Comparison of ENCODE assay signal across 8 cellular contexts in genomic region chrX:103254921-103255455, GRCh38. TPM values are rescaled to one million over a fixed set of nuclear protein-coding genes. Genes with fewer than 3 reads are reported as not detected.
DNase-seq lines count a peak whose midpoint lies in the region; ATAC-seq and TF ChIP-seq lines count a peak whose summit lies in the region.

A gene with protein sequence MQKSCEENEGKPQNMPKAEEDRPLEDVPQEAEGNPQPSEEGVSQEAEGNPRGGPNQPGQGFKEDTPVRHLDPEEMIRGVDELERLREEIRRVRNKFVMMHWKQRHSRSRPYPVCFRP (minus strand): TSS chrX:103255155. CDS start chrX:103253979, 1,176 bp downstream.

- ATAC-seq in HG03066 (IDR thresholded peaks at IDR 0.05; ENCODE audit: low read depth, unreplicated experiment) = peak; percentile 95
- ATAC-seq in activated B cell treated with CpG ODN at 0.5 μM for 24 hours (ENCODE audit: low read depth) = peak; percentile 91
- peak; percentile 91 for ATAC-seq in central memory CD8-positive, alpha-beta T cell (replicated peaks; ENCODE audit: extremely low read depth, poor library complexity, severe bottlenecking)

- no peaks in the 10 kb centered on the region for H3K9me3 Mint-ChIP-seq in activated B cell treated with CpG ODN at 0.5 μM for 24 hours
- no peaks in the 10 kb centered on the region for H3K9me3 Mint-ChIP-seq in central memory CD8-positive, alpha-beta T cell

- H3K36me3 Mint-ChIP-seq in activated B cell treated with CpG ODN at 0.5 μM for 24 hours (ENCODE audit: low read depth) = peaks cover 8% of the 10 kb centered on the region
- peaks cover 4% of the 10 kb centered on the region for H3K36me3 Mint-ChIP-seq in central memory CD8-positive, alpha-beta T cell (ENCODE audit: insufficient read depth)

- H3K4me3 Mint-ChIP-seq in activated B cell treated with CpG ODN at 0.5 μM for 24 hours = peak within 1 kb of the TSS; percentile 95
- H3K4me3 Mint-ChIP-seq in central memory CD8-positive, alpha-beta T cell = peak within 1 kb of the TSS; percentile 97

- peak within 1 kb of the TSS; percentile 84 for H3K27ac Mint-ChIP-seq in activated B cell treated with CpG ODN at 0.5 μM for 24 hours
- peak within 1 kb of the TSS; percentile 98 for H3K27ac Mint-ChIP-seq in central memory CD8-positive, alpha-beta T cell (ENCODE audit: low read depth)

- intact Hi-C loops in activated B cell treated with CpG ODN at 0.5 μM for 24 hours (cut with micrococcal nuclease) = loop anchor here (5.0 kb wide), 1 partner anchor 57 kb away; the partner anchor contains the start of gene BEX2

- CTCF ChIA-PET in activated B cell treated with CpG ODN at 0.5 μM for 24 hours (lab: Charles Lee) = interaction anchor here (1.0 kb wide), 1 partner anchor 44 kb away, joined by 4 read pairs; no protein-coding TSS in a partner anchor

- peaks cover 12% of the 10 kb centered on the region for H3K4me1 Mint-ChIP-seq in activated B cell treated with CpG ODN at 0.5 μM for 24 hours
- H3K4me1 Mint-ChIP-seq in central memory CD8-positive, alpha-beta T cell = peaks cover 21% of the 10 kb centered on the region

- peak; percentile 62 to 90 (median 81) for DNase-seq in NCI-H1417 (lab: John Stamatoyannopoulos, UW)
- DNase-seq in NCI-H1417 treated with DMSO at 0.1 percent for 48 hours (lab: John Stamatoyannopoulos, UW) = no peak
- DNase-seq in NCI-H2171 (lab: John Stamatoyannopoulos, UW) = peak; percentile 65
- peak; percentile 27 for DNase-seq in activated B cell treated with CpG ODN at 0.5 μM for 24 hours
- peak in 1 of 2 donors; percentile 13 for DNase-seq in central memory CD8-positive, alpha-beta T cell (ENCODE audit: low spot score in 2 of 2)
- peak; percentile 80 for DNase-seq in iris pigment epithelial cell (ENCODE audit: low read depth)
- peak; percentile 28 to 57 for DNase-seq in stimulated activated CD4-positive, alpha-beta T cell treated with anti-CD3 and anti-CD28 coated beads, Interleukin-12 subunit alpha, Interleukin-12 subunit beta, amount 100 ng/mL, for 24 hours (ENCODE audit: low read depth in 2 of 2)

- no peaks in the 10 kb centered on the region for H3K27me3 Mint-ChIP-seq in activated B cell treated with CpG ODN at 0.5 μM for 24 hours
- no peaks in the 10 kb centered on the region for H3K27me3 Mint-ChIP-seq in central memory CD8-positive, alpha-beta T cell

- TF ChIP-seq CTCF in activated B cell treated with CpG ODN at 0.5 μM for 24 hours (IDR thresholded peaks at IDR 0.05) = no peak

- POLR2A ChIA-PET in activated B cell treated with CpG ODN at 0.5 μM for 24 hours (lab: Charles Lee) = interaction anchor here (1.4 kb wide), 1 partner anchor 1324 kb away, joined by 4 read pairs; no protein-coding TSS in a partner anchor

RNA-seq across cellular contexts. Expression of the gene that starts here (rescaled TPM):
- 14.6 and 16.3 TPM in 2 replicates for total RNA-seq in activated B cell treated with CpG ODN at 0.5 μM for 24 hours
